Comparison of ENCODE assay signal across 17 cellular contexts in the genomic region with DNA sequence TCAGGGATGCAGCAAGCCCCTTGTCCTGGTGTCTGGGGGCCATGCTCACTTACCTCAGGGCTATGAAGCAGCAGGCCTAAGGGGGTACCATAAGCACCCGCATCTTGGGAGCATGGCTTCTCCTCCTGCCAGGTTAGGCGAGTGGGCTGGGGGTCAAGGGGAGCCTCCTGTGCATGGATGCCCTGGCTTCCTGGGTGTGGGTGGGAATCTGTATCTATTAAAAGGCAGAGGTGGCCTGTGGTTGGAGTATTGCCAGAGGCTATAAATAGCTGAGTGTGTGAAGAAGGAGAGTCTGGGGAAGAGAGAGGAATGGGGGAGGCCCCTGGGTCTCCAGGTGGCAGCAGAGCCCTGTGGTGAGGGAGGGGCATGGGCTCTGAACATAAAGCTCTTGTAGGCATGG. TPM values are rescaled to one million over a fixed set of nuclear protein-coding genes. Genes with fewer than 3 reads are reported as not detected.
DNase-seq lines count a peak whose midpoint lies in the region; ATAC-seq and TF ChIP-seq lines count a peak whose summit lies in the region.
"Had no signal": no experiment of that assay in that cellular context is flagged by ENCODE, and none has a peak within 500 bp of the region (broad histone marks: within the 10 kb centered on the region; RNA-seq: fewer than 3 reads in every experiment).

No MANE protein-coding gene starts in this region.

- H3K9me2 ChIP-seq in GM23338 (ENCODE audit: insufficient read depth), result no peaks in the 10 kb centered on the region

- peak overlapping the region; percentile 28 for H3K27ac Mint-ChIP-seq in CD8-positive, alpha-beta T cell
- H3K27ac Mint-ChIP-seq in GM23338 (peak overlapping the region; percentile 83), mesothelial cell of epicardium (peak overlapping the region; percentile 26), immature natural killer cell (no peak overlapping the region)
- H3K27ac Mint-ChIP-seq: activated T-helper 1 cell treated with anti-CD3 and anti-CD28 coated beads, Interleukin-12 subunit alpha, Interleukin-12 subunit beta, Interleukin-2, Interleukin-4 antibody, amounts not matched to agents 30 ng/mL and 10 ng/mL and 1 ng/mL, durations not matched to agents 14 hours and 24 hours and 36 hours; T-helper 1 cell treated with Interleukin-12 subunit alpha and Interleukin-12 subunit beta and Interleukin-4 antibody, amounts not matched to agents 30 μg/mL and 1 μg/mL, for 36 hours had no signal

- H4K20me1 ChIP-seq in GM23338 (replicated peaks; ENCODE audit: insufficient read depth), result peaks cover 43% of the 10 kb centered on the region

- no peaks in the 10 kb centered on the region for H3K27me3 ChIP-seq in CD8-positive, alpha-beta T cell (ENCODE audit: insufficient read depth, low read length)
- no peaks in the 10 kb centered on the region for H3K27me3 ChIP-seq in GM23338 (ENCODE audit: insufficient read depth)
- H3K27me3 ChIP-seq: pancreas had no signal

- H3K4me2 ChIP-seq in GM23338, result no peak overlapping the region

- peaks cover 6% of the 10 kb centered on the region for H3K36me3 Mint-ChIP-seq in CD8-positive, alpha-beta T cell
- peaks cover 32% of the 10 kb centered on the region for H3K36me3 Mint-ChIP-seq in GM23338 (ENCODE audit: low read depth)
- H3K36me3 Mint-ChIP-seq in mesothelial cell of epicardium, result peaks cover 24% of the 10 kb centered on the region
- peaks cover 5 to 11% (median 8%) of the 10 kb centered on the region in 3 donors for H3K36me3 Mint-ChIP-seq in immature natural killer cell

- no peaks in the 10 kb centered on the region for H3K9me3 ChIP-seq in CD8-positive, alpha-beta T cell (ENCODE audit: low read length)
- H3K9me3 ChIP-seq: pancreas had no signal

- H3K4me3 ChIP-seq in CD8-positive, alpha-beta T cell (ENCODE audit: low read depth, low read length), result no peak overlapping the region
- no peak overlapping the region for H3K4me3 ChIP-seq in GM23338
- H3K4me3 ChIP-seq: lower lobe of right lung, pancreas had no signal

- H3K4me1 Mint-ChIP-seq in CD8-positive, alpha-beta T cell (ENCODE audit: low read depth), result peaks cover 29% of the 10 kb centered on the region
- H3K4me1 Mint-ChIP-seq in GM23338 (peaks cover 23% of the 10 kb centered on the region), mesothelial cell of epicardium (peaks cover 15% of the 10 kb centered on the region), immature natural killer cell (peaks cover 0 to 2% of the 10 kb centered on the region in 2 donors)

- POLR2A ChIA-PET in CD8-positive, alpha-beta T cell (lab: Charles Lee), result no interaction called here

- H3K79me2 ChIP-seq in GM23338 (replicated peaks; ENCODE audit: insufficient read depth), result peaks cover 90% of the 10 kb centered on the region

- H3K27ac ChIP-seq in CD8-positive, alpha-beta T cell (ENCODE audit: low read depth, low read length), result no peak overlapping the region
- no peak overlapping the region for H3K27ac ChIP-seq in GM23338 (ENCODE audit: low read depth)
- H3K27ac ChIP-seq: lower lobe of right lung, pancreas had no signal

- CTCF ChIA-PET in CD8-positive, alpha-beta T cell (lab: Charles Lee), result interaction anchor here (0.8 to 1.9 kb wide), 3 partner anchors 49 to 129 kb away, joined by 3 to 9 read pairs (median 3); a partner anchor contains a TSS

- H3K4me3 Mint-ChIP-seq in CD8-positive, alpha-beta T cell, result no peak overlapping the region
- H3K4me3 Mint-ChIP-seq in GM23338 (no peak overlapping the region), mesothelial cell of epicardium (no peak overlapping the region), immature natural killer cell (no peak overlapping the region)
- H3K4me3 Mint-ChIP-seq: activated T-helper 1 cell treated with anti-CD3 and anti-CD28 coated beads, Interleukin-12 subunit alpha, Interleukin-12 subunit beta, Interleukin-2, Interleukin-4 antibody, amounts not matched to agents 30 ng/mL and 10 ng/mL and 1 ng/mL, durations not matched to agents 14 hours and 24 hours and 36 hours; T-helper 1 cell treated with Interleukin-12 subunit alpha and Interleukin-12 subunit beta and Interleukin-4 antibody, amounts not matched to agents 30 μg/mL and 1 μg/mL, for 36 hours had no signal

- H3F3A ChIP-seq in GM23338 (replicated peaks; ENCODE audit: low read depth), result no peaks in the 10 kb centered on the region

- no peak for TF ChIP-seq CTCF in CD8-positive, alpha-beta T cell (IDR thresholded peaks at IDR 0.05)
- no peak for TF ChIP-seq CTCF in GM23338 (conservative IDR thresholded peaks at IDR 0.05; ENCODE audit: low read depth in 2 of 2)
- no peak for TF ChIP-seq CTCF in mesothelial cell of epicardium (IDR thresholded peaks at IDR 0.05; ENCODE audit: unreplicated experiment)

- no peak overlapping the region for H2AFZ ChIP-seq in GM23338

- ATAC-seq in CD8-positive, alpha-beta T cell, result no peak
- ATAC-seq in GM23338 (no peak), HG03342 (IDR thresholded peaks at IDR 0.05; ENCODE audit: unreplicated experiment) (no peak)
- ATAC-seq: pancreas had no signal

- H3K4me1 ChIP-seq in CD8-positive, alpha-beta T cell (ENCODE audit: insufficient read depth, low read length), result no peaks in the 10 kb centered on the region
- H3K4me1 ChIP-seq in GM23338 (ENCODE audit: insufficient read depth), result no peaks in the 10 kb centered on the region

- intact Hi-C loops in CD8-positive, alpha-beta T cell (cut with DNase I, micrococcal nuclease), result no loop called here

- no peak for DNase-seq in CD8-positive, alpha-beta T cell
- DNase-seq in GM23338 (ENCODE audit: low spot score), result no peak
- DNase-seq in SW480 (ENCODE audit: low spot score), result peak; percentile 18
- DNase-seq in mesothelial cell of epicardium (ENCODE audit: low spot score in 2 of 2, unreplicated experiment in 2 of 2), result no peak
- no peak for DNase-seq in immature natural killer cell
- no peak for DNase-seq in activated T-cell treated with anti-CD3 and anti-CD28 coated beads for 4 hours
- DNase-seq: activated CD4-positive, CD25-positive, alpha-beta regulatory T cell; DMS153; effector memory CD4-positive, alpha-beta T cell; lower lobe of right lung; NCI-H446; small intestine; stimulated activated CD4-positive, alpha-beta T cell treated with anti-CD3 and anti-CD28 coated beads, Interleukin-4, amount 100 ng/mL, for 1 hour had no signal

- H3K27me3 Mint-ChIP-seq in CD8-positive, alpha-beta T cell (ENCODE audit: low read depth), result no peaks in the 10 kb centered on the region
- H3K27me3 Mint-ChIP-seq in GM23338 (ENCODE audit: insufficient read depth, low read depth, poor library complexity) (peaks cover 2% of the 10 kb centered on the region), mesothelial cell of epicardium (ENCODE audit: low read depth) (no peaks in the 10 kb centered on the region), immature natural killer cell (ENCODE audit: low read depth in 3 of 3) (no peaks in the 10 kb centered on the region)

- no peaks in the 10 kb centered on the region for H3K36me3 ChIP-seq in CD8-positive, alpha-beta T cell (ENCODE audit: insufficient read depth, low read length)
- no peaks in the 10 kb centered on the region for H3K36me3 ChIP-seq in GM23338 (ENCODE audit: insufficient read depth)
- H3K36me3 ChIP-seq: pancreas had no signal

- peaks cover 10% of the 10 kb centered on the region for H3K9me3 Mint-ChIP-seq in CD8-positive, alpha-beta T cell
- H3K9me3 Mint-ChIP-seq in GM23338 (peaks cover 27% of the 10 kb centered on the region), mesothelial cell of epicardium (peaks cover 25% of the 10 kb centered on the region), immature natural killer cell (peaks cover 3 to 13% (median 10%) of the 10 kb centered on the region in 6 donors)

TF ChIP-seq in GM23338, 12 proteins besides CTCF, POLR2A, EP300 and RAD21 (continues in another document):
- no peak for TF ChIP-seq NANOG (IDR thresholded peaks at IDR 0.05; ENCODE audit: borderline replicate concordance)
- TF ChIP-seq CREB1 (CRISPR knock-in tag; IDR thresholded peaks at IDR 0.05; ENCODE audit: low read depth), result no peak
- no peak for TF ChIP-seq JUNB (IDR thresholded peaks at IDR 0.05; ENCODE audit: unreplicated experiment)
- TF ChIP-seq ZNF114 (CRISPR knock-in tag; IDR thresholded peaks at IDR 0.05), result no peak
- TF ChIP-seq EZH2 (IDR thresholded peaks at IDR 0.05; ENCODE audit: low read depth, unreplicated experiment), result no peak
- TF ChIP-seq ZNF331 (CRISPR knock-in tag; IDR thresholded peaks at IDR 0.05; ENCODE audit: low read depth), result no peak
- TF ChIP-seq, protein P1, sequence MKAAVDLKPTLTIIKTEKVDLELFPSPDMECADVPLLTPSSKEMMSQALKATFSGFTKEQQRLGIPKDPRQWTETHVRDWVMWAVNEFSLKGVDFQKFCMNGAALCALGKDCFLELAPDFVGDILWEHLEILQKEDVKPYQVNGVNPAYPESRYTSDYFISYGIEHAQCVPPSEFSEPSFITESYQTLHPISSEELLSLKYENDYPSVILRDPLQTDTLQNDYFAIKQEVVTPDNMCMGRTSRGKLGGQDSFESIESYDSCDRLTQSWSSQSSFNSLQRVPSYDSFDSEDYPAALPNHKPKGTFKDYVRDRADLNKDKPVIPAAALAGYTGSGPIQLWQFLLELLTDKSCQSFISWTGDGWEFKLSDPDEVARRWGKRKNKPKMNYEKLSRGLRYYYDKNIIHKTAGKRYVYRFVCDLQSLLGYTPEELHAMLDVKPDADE (IDR thresholded peaks at IDR 0.05), result no peak

RNA-seq across cellular contexts. Expression of a gene that starts 19.5 kb away (rescaled TPM):
- 1 to 10 TPM; 2.1 to 3.0 TPM for total RNA-seq in CD8-positive, alpha-beta T cell
- 90.3 and 98.7 TPM in 2 replicates for total RNA-seq in GM23338 (2014; rRNA removed; shearing (Covaris generic))
- polyA plus RNA-seq in GM23338 (2016; fragmentation: Nextera tagmentation; extraction: Ambion mirVana), result 25.3 and 27.9 TPM in 2 replicates
- 45.5 to 50.4 TPM (median 49.9 TPM) in 3 replicates for total RNA-seq in mesothelial cell of epicardium
- polyA plus RNA-seq in immature natural killer cell, result under 1 TPM; 0.02 to 0.39 (median 0.04) TPM

RNA-seq across cellular contexts. Expression of a gene that starts 22.9 kb away (rescaled TPM):
- total RNA-seq in CD8-positive, alpha-beta T cell, result 10 to 100 TPM; 16.5 to 20.1 TPM
- 7.9 and 11.3 TPM in 2 replicates for total RNA-seq in GM23338 (2014; rRNA removed; shearing (Covaris generic))
- polyA plus RNA-seq in GM23338 (2016; fragmentation: Nextera tagmentation; extraction: Ambion mirVana) (6.7 and 9.7 TPM in 2 replicates), immature natural killer cell (10 to 100 TPM in 1 of 3 donors, 1 to 10 TPM in 2; 2.9 to 19.6 (median 6.9) TPM)
- total RNA-seq in mesothelial cell of epicardium, result 17.4 to 19.5 TPM (median 18.6 TPM) in 3 replicates

Comparison
In these comparisons a context has a peak if more than half of its experiments do, and no peak if none do; other contexts are left out.
1. H3K27ac Mint-ChIP-seq: peak in CD8-positive, alpha-beta T cell (single experiment), GM23338 (single experiment) and mesothelial cell of epicardium (single experiment); none in immature natural killer cell (0 of 6).
2. RNA of a gene that starts 19.5 kb away (total RNA-seq): 90.3 to 98.7 TPM in GM23338 and 45.5 to 50.4 TPM in mesothelial cell of epicardium; 2.1 to 3.0 TPM in CD8-positive, alpha-beta T cell; every median in the first group is over 10 times any median in the second.